ENCODE assay signal across 28 cellular contexts in the genomic region with DNA sequence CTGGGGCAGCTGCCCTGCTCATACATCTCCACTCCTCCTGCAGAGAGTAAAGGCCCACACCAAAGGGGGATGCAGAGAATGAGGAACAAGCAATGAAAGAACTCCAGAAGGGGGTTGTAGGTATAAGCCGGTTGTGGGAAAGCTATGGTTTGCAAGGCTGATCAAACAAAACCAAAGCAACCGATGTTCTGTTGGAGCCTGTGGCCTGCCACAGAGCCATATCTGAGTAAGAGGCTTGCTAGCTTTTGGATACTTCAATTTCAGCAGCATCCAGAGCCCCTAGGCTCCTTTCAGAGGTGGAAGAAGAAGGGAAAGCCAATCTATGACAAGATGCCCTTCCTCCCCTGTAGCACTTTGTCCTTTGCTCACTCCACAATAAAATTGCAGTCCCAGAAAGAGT.
"Had no signal": no experiment of that assay in that cellular context is flagged by ENCODE, and none has a peak within 500 bp of the region (broad histone marks: within the 10 kb centered on the region; RNA-seq: fewer than 3 reads in every experiment).

No MANE protein-coding gene starts in this region.

- H3K27me3 ChIP-seq: colonic mucosa, esophagus squamous epithelium, foreskin keratinocyte, gastrocnemius medialis had no signal

- H3K4me3 Mint-ChIP-seq: dendritic cell treated with granulocyte-macrophage colony-stimulating factor and Interleukin-4, amounts not matched to agents 40 ng/mL and 50 ng/mL, for 4 days; effector memory CD8-positive, alpha-beta T cell; endodermal cell had no signal

- H3K4me1 ChIP-seq: colonic mucosa, esophagus squamous epithelium, foreskin keratinocyte, gastrocnemius medialis, gastroesophageal sphincter, heart left ventricle, heart right ventricle had no signal

- DNase-seq: colonic mucosa; cortex of kidney; dermis blood vessel endothelial cell; dorsolateral prefrontal cortex; effector CD4-positive, alpha-beta T cell; effector CD8-positive, alpha-beta T cell; effector memory CD4-positive, alpha-beta T cell; effector memory CD8-positive, alpha-beta T cell; erythroblast; esophagus squamous epithelium; foreskin fibroblast; foreskin keratinocyte; foreskin melanocyte; gastrocnemius medialis; glutamatergic neuron; head of caudate nucleus; heart left ventricle; heart right ventricle had no signal

- H3K4me2 ChIP-seq: hepatocyte had no signal

- H3K4me3 ChIP-seq: colonic mucosa, coronary artery, dorsolateral prefrontal cortex, esophagus squamous epithelium, gastrocnemius medialis, gastroesophageal sphincter, heart left ventricle, heart right ventricle, hepatocyte had no signal

- H3K9me3 Mint-ChIP-seq: dendritic cell treated with granulocyte-macrophage colony-stimulating factor and Interleukin-4, amounts not matched to agents 40 ng/mL and 50 ng/mL, for 4 days; effector memory CD8-positive, alpha-beta T cell had no signal

- H3K36me3 ChIP-seq: colonic mucosa, esophagus squamous epithelium, gastrocnemius medialis, gastroesophageal sphincter, heart left ventricle, heart right ventricle had no signal

- H3K4me1 Mint-ChIP-seq: endodermal cell had no signal

- FAIRE-seq: colon, endometrium, endothelial cell of umbilical vein, frontal cortex had no signal

- H3K27ac ChIP-seq: colonic mucosa, coronary artery, dorsolateral prefrontal cortex, epithelial cell of prostate, esophagus squamous epithelium, foreskin keratinocyte, gastrocnemius medialis, gastroesophageal sphincter, heart left ventricle, heart right ventricle, hepatocyte had no signal

- H3K9me3 ChIP-seq: colonic mucosa, esophagus squamous epithelium, gastrocnemius medialis had no signal

- H3K27ac Mint-ChIP-seq: dendritic cell treated with granulocyte-macrophage colony-stimulating factor and Interleukin-4, amounts not matched to agents 40 ng/mL and 50 ng/mL, for 4 days; effector memory CD8-positive, alpha-beta T cell; endodermal cell had no signal
